In genomic region chr12:109757671-109758265, GRCh38 we compare ENCODE assay signal across 19 cellular contexts. TPM values are rescaled to one million over a fixed set of nuclear protein-coding genes. Genes with fewer than 3 reads are reported as not detected.
A peak's percentile ranks its signal among the peaks of the same experiment; 100 is the strongest.
DNase-seq lines count a peak whose midpoint lies in the region; ATAC-seq and TF ChIP-seq lines count a peak whose summit lies in the region.
"Had no signal": no experiment of that assay in that cellular context is flagged by ENCODE, and none has a peak within 500 bp of the region (broad histone marks: within the 10 kb centered on the region; RNA-seq: fewer than 3 reads in every experiment).

No MANE protein-coding gene starts in this region.

- CTCF ChIA-PET in IMR-90 (lab: Yijun Ruan, JAX): interaction anchor here (1.5 kb wide), 1 partner anchor 160 kb away, joined by 6 read pairs; no protein-coding TSS in a partner anchor

- dilution Hi-C loops in IMR-90 (cut with HindIII; ENCODE audit: low sequenced_read_pairs, unreplicated experiment): no loop called here

- POLR2A ChIA-PET in IMR-90 (lab: Charles Lee; ENCODE audit: unreplicated experiment): no interaction called here

- H4K8ac ChIP-seq in IMR-90 (ENCODE audit: low read depth in 2 of 2, low read length in 2 of 2): no peak overlapping the region

- H3K79me1 ChIP-seq in IMR-90 (ENCODE audit: low read depth in 1 of 2, low read length in 2 of 2): no peaks in the 10 kb centered on the region

- H3K9me3 ChIP-seq in IMR-90 (ENCODE audit: control insufficient read depth, insufficient read depth, low read length): no peaks in the 10 kb centered on the region; the same call in 1 of the 2 replicates
- peaks cover 24% of the 10 kb centered on the region for H3K9me3 ChIP-seq in endodermal cell (ENCODE audit: control insufficient read depth, low read length)
- peaks cover 3% of the 10 kb centered on the region for H3K9me3 ChIP-seq in GM23248 (ENCODE audit: low read depth)
- H3K9me3 ChIP-seq: pancreas had no signal

- TF ChIP-seq POLR2A in IMR-90 (IDR thresholded peaks at IDR 0.05; ENCODE audit: low read depth, low read length): no peak

- H3K9me2 ChIP-seq in GM23248 (ENCODE audit: insufficient read depth): no peaks in the 10 kb centered on the region

- H3K79me2 ChIP-seq in GM23248 (ENCODE audit: insufficient read depth): no peaks in the 10 kb centered on the region

- H4K5ac ChIP-seq in IMR-90 (ENCODE audit: low read depth, low read length): no peak overlapping the region

- H4K91ac ChIP-seq in IMR-90 (ENCODE audit: insufficient read depth, low read depth, low read length): no peak overlapping the region

- H3K36me3 ChIP-seq in H7 (replicated peaks; ENCODE audit: control insufficient read depth, insufficient read depth, low read length) (no peaks in the 10 kb centered on the region), IMR-90 (ENCODE audit: control insufficient read depth, insufficient read depth, low read length) (no peaks in the 10 kb centered on the region), endodermal cell (ENCODE audit: control insufficient read depth, insufficient read depth, low read length) (peaks cover 36% of the 10 kb centered on the region), GM23248 (ENCODE audit: low read depth) (no peaks in the 10 kb centered on the region)
- H3K36me3 ChIP-seq: breast epithelium, pancreas had no signal

- H4K20me1 ChIP-seq in IMR-90 (ENCODE audit: insufficient read depth, low read length) (no peaks in the 10 kb centered on the region), GM23248 (ENCODE audit: insufficient read depth) (no peaks in the 10 kb centered on the region)

- in situ Hi-C loops in IMR-90 (cut with MboI; ENCODE audit: low sequenced_read_pairs): no loop called here
- in situ Hi-C loops in GM23248 (cut with MboI): no loop called here

- TF ChIP-seq CTCF in IMR-90 (conservative IDR thresholded peaks at IDR 0.05; ENCODE audit: low read depth, low read length) (no peak), endodermal cell (conservative IDR thresholded peaks at IDR 0.05) (no peak)

- H3K4me3 ChIP-seq in H7 (ENCODE audit: insufficient read depth, low read depth, low read length) (no peak overlapping the region), IMR-90 (ENCODE audit: insufficient read depth, low read depth, low read length) (no peak overlapping the region), endodermal cell (ENCODE audit: low read length) (no peak overlapping the region), GM23248 (no peak overlapping the region)
- H3K4me3 ChIP-seq: breast epithelium, pancreas had no signal

- no peak overlapping the region for H2BK120ac ChIP-seq in IMR-90 (ENCODE audit: low read depth, low read length)

- H3K23ac ChIP-seq in IMR-90 (ENCODE audit: low read depth, low read length): no peak overlapping the region

- H3K9me1 ChIP-seq in IMR-90 (ENCODE audit: insufficient read depth, low read length): no peaks in the 10 kb centered on the region

- H3K27me3 ChIP-seq in H7 (ENCODE audit: control insufficient read depth, insufficient read depth, low read length): no peaks in the 10 kb centered on the region
- peaks cover 23% of the 10 kb centered on the region; the same call in 1 of the 2 replicates for H3K27me3 ChIP-seq in IMR-90 (ENCODE audit: control insufficient read depth, insufficient read depth, low read length)
- H3K27me3 ChIP-seq in endodermal cell (ENCODE audit: control insufficient read depth, insufficient read depth, low read length, poor library complexity, severe bottlenecking): no peaks in the 10 kb centered on the region
- H3K27me3 ChIP-seq in GM23248 (replicated peaks; ENCODE audit: insufficient read depth): no peaks in the 10 kb centered on the region
- H3K27me3 ChIP-seq: breast epithelium, pancreas had no signal

- BruUV-seq in IMR-90 (replicated peaks; lab: Mats Ljungman, UMichigan): no TSS peak

- H3K4me1 ChIP-seq in IMR-90 (ENCODE audit: control insufficient read depth, insufficient read depth, low read length) (no peaks in the 10 kb centered on the region), endodermal cell (ENCODE audit: control insufficient read depth, insufficient read depth, low read length) (peaks cover 8% of the 10 kb centered on the region), GM23248 (ENCODE audit: insufficient read depth) (no peaks in the 10 kb centered on the region)
- H3K4me1 ChIP-seq: breast epithelium had no signal

- H2BK20ac ChIP-seq in IMR-90 (ENCODE audit: low read depth, low read length): no peak overlapping the region

- H3K4me1 Mint-ChIP-seq in endodermal cell: peaks cover 25% of the 10 kb centered on the region

- no peak overlapping the region for H3K27ac Mint-ChIP-seq in endodermal cell
- H3K27ac Mint-ChIP-seq: naive thymus-derived CD4-positive, alpha-beta T cell had no signal

- no peak for TF ChIP-seq RAD21 in IMR-90 (IDR thresholded peaks at IDR 0.05; ENCODE audit: low read length)

- H2AK5ac ChIP-seq in IMR-90 (ENCODE audit: low read depth, low read length): no peak overlapping the region

- ATAC-seq in IMR-90 (ENCODE audit: low read depth): no peak
- ATAC-seq: naive thymus-derived CD4-positive, alpha-beta T cell; pancreas had no signal

- H3K27me3 Mint-ChIP-seq in endodermal cell (ENCODE audit: insufficient read depth): no peaks in the 10 kb centered on the region

- no peak overlapping the region for H2BK15ac ChIP-seq in IMR-90 (ENCODE audit: low read depth, low read length)

- no peak overlapping the region for H3K14ac ChIP-seq in IMR-90 (replicated peaks; ENCODE audit: low read depth, low read length)

- H2AK9ac ChIP-seq in IMR-90 (replicated peaks; ENCODE audit: low read depth, low read length, poor library complexity): no peak overlapping the region

- H3K4me2 ChIP-seq in IMR-90 (ENCODE audit: low read depth, low read length) (no peak overlapping the region), GM23248 (ENCODE audit: unreplicated experiment) (no peak overlapping the region)

- H3K9me3 Mint-ChIP-seq in endodermal cell: peaks cover 19% of the 10 kb centered on the region

- no peaks in the 10 kb centered on the region for H3F3A ChIP-seq in GM23248 (ENCODE audit: insufficient read depth)

- H3K36me3 Mint-ChIP-seq in endodermal cell (ENCODE audit: low read depth): peaks cover 33% of the 10 kb centered on the region

- H2AFZ ChIP-seq in IMR-90 (replicated peaks; ENCODE audit: low read length, poor library complexity) (peak overlapping the region; percentile 63), GM23248 (no peak overlapping the region)

- peak; percentile 27 for DNase-seq in H7
- DNase-seq in IMR-90: no peak
- DNase-seq in endodermal cell: peak; percentile 43
- peak; percentile 44 for DNase-seq in posterior vena cava (ENCODE audit: low spot score)
- DNase-seq in globus pallidus (ENCODE audit: low spot score): no peak
- no peak for DNase-seq in GM23248
- DNase-seq in A172 (ENCODE audit: low spot score): no peak
- DNase-seq: activated CD4-positive, alpha-beta T cell treated with anti-CD3 and anti-CD28 coated beads for 1 hour; CD4-positive, alpha-beta memory T cell; cortex of kidney; DMS153; GDM1; Kasumi-1; naive thymus-derived CD4-positive, alpha-beta T cell; NCI-H1694 treated with DMSO at 0.1 percent for 48 hours; T-helper 9 cell had no signal

- H3K27ac ChIP-seq in IMR-90 (ENCODE audit: insufficient read depth, low read length) (no peak overlapping the region), endodermal cell (ENCODE audit: low read depth, low read length) (no peak overlapping the region), GM23248 (no peak overlapping the region)
- H3K27ac ChIP-seq: breast epithelium, pancreas, RWPE1 had no signal

- H3K18ac ChIP-seq in IMR-90 (ENCODE audit: low read depth, low read length): no peak overlapping the region

- H3K4me3 Mint-ChIP-seq in endodermal cell: no peak overlapping the region
- H3K4me3 Mint-ChIP-seq: naive thymus-derived CD4-positive, alpha-beta T cell had no signal

- H3K56ac ChIP-seq in IMR-90 (ENCODE audit: extremely low read depth, insufficient read depth, low read length): no peak overlapping the region

- 57% methylated on average over 5 of the region's 11 CpGs; no CpG with 5 or more reads in 1 of the 2 experiments for WGBS in IMR-90 (ENCODE audit: extremely low coverage in 2 of 2, insufficient read length in 1 of 2), 2 experiments
- 83 to 100% methylated on average over 6 to 11 of the region's 11 CpGs for WGBS in endodermal cell (ENCODE audit: insufficient coverage in 1 of 2, insufficient read length in 1 of 2), 2 experiments
- WGBS in GM23248 (ENCODE audit: low coverage in 1 of 2, low lambda C conversion rate in 2 of 2, missing lambda C conversion rate in 2 of 2), 2 experiments: 56 to 59% methylated on average over 10 to 11 of the region's 11 CpGs

- H3K9ac ChIP-seq in IMR-90 (ENCODE audit: low read depth, low read length): no peak overlapping the region
- no peak overlapping the region for H3K9ac ChIP-seq in endodermal cell (ENCODE audit: extremely low read depth, low read length, poor library complexity, severe bottlenecking)
- H3K9ac ChIP-seq in GM23248: no peak overlapping the region

- no peak overlapping the region for H2BK5ac ChIP-seq in IMR-90 (ENCODE audit: low read depth, low read length, poor library complexity, severe bottlenecking)

- H3K4ac ChIP-seq in IMR-90 (ENCODE audit: low read depth, low read length): no peak overlapping the region

- intact Hi-C loops in IMR-90 (cut with micrococcal nuclease): no loop called here
- intact Hi-C loops in posterior vena cava (cut with DNase I): no loop called here

TF ChIP-seq in IMR-90, 13 proteins besides CTCF, POLR2A, EP300 and RAD21:
- TF ChIP-seq NFE2L2 (IDR thresholded peaks at IDR 0.05; ENCODE audit: low read depth, low read length): no peak
- no peak for TF ChIP-seq SMC3 (IDR thresholded peaks at IDR 0.05; ENCODE audit: low read depth, low read length)

RNA-seq across cellular contexts. Expression of gene FAM222A, which starts 44.1 kb away (rescaled TPM):
- 2.5 and 3.7 TPM in 2 replicates for total RNA-seq in H7 (2014; rRNA removed; shearing (Covaris generic))
- total RNA-seq in IMR-90 (2012; rRNA removed): under 0.01 TPM in 2 replicates
- polyA plus RNA-seq in IMR-90 (2012; rRNA removed): 0.32 and 0.43 TPM in 2 replicates
- 0.30 and 0.31 TPM in 2 replicates for polyA plus RNA-seq in IMR-90 (2012; cell fraction: cytosol; rRNA removed)
- polyA plus RNA-seq in IMR-90 (2012; cell fraction: nucleus; rRNA removed; ENCODE audit: low replicate concordance): 0.08 and 0.27 TPM in 2 replicates
- total RNA-seq in endodermal cell: 10 to 100 TPM; 21.6 to 24.4 TPM
- 8.7 TPM for polyA plus RNA-seq in endodermal cell (2013, experiment 1 of 2)
- polyA plus RNA-seq in endodermal cell (2013, experiment 2 of 2): 8.7 TPM
- total RNA-seq in posterior vena cava: under 1 TPM; 0.62 to 0.79 TPM
- 0.89 and 0.97 TPM in 2 replicates for total RNA-seq in GM23248 (2014; rRNA removed; shearing (Covaris generic))
- polyA plus RNA-seq in GM23248 (2016; fragmentation: Nextera tagmentation; extraction: Ambion mirVana): not detected in 2 replicates
- total RNA-seq in A172 (2014; rRNA removed; shearing (Covaris generic)): 3.7 and 4.2 TPM in 2 replicates

Comparison
In these comparisons a context has a peak if more than half of its experiments do, and no peak if none do; other contexts are left out.
1. DNase-seq: peak in H7 (single experiment), endodermal cell (single experiment) and posterior vena cava (single experiment); none in IMR-90 (single experiment), globus pallidus (single experiment), GM23248 (single experiment) and A172 (single experiment).